In the genomic region with DNA sequence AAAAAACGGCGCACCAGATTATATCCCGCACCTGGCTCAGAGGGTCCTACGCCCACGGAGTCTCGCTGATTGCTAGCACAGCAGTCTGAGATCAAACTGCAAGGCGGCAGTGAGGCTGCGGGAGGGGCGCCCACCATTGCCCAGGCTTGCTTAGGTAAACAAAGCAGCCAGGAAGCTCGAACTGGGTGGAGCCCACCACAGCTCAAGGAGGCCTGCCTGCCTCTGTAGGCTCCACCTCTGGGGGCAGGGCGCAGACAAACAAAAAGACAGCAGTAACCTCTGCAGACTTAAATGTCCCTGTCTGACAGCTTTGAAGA, we compare ENCODE assay signal across 8 cellular contexts. TPM values are rescaled to one million over a fixed set of nuclear protein-coding genes. Genes with fewer than 3 reads are reported as not detected.
DNase-seq lines count a peak whose midpoint lies in the region; ATAC-seq and TF ChIP-seq lines count a peak whose summit lies in the region.
"Not testable (repeated sequence)": the region's sequence is repeated elsewhere in the genome, so short reads cannot be mapped to it uniquely, and the experiment has no call there.

No MANE protein-coding gene starts in this region.

- not testable (repeated sequence) for H3K27me3 Mint-ChIP-seq in T-cell; chondrocyte (ENCODE audit: low read depth); glutamatergic neuron (ENCODE audit: unreplicated experiment); osteocyte (ENCODE audit: unreplicated experiment)

- H3K27me3 ChIP-seq in H7 (ENCODE audit: control insufficient read depth, insufficient read depth, low read length); upper lobe of left lung: not testable (repeated sequence)

- DNase-seq in H7; chondrocyte (ENCODE audit: low spot score); glutamatergic neuron; osteocyte (ENCODE audit: extremely low spot score, unreplicated experiment): not testable (repeated sequence)
- DNase-seq in T-cell (peak in 32 of 34 experiments; percentile 3 to 60 (median 31)), activated T-helper 1 cell treated with Interleukin-2 at 50 U/mL for 16 hours (ENCODE audit: low read depth) (peak; percentile 9), mucosa of descending colon (peak; percentile 49 to 63 (median 62)), upper lobe of left lung (peak in 1 of 2 donors; percentile 50)

- H3K4me1 ChIP-seq in mucosa of descending colon (ENCODE audit: low read depth); upper lobe of left lung: not testable (repeated sequence)

- H3K4me3 ChIP-seq in H7 (ENCODE audit: insufficient read depth, low read depth, low read length) (peak overlapping the region; percentile 34), mucosa of descending colon (peak overlapping the region; percentile 17), upper lobe of left lung (peak overlapping the region in 3 of 4 donors; percentile 3 to 10 (median 8))

- intact Hi-C loops in mucosa of descending colon (cut with DNase I, micrococcal nuclease): not testable (repeated sequence)

- POLR2A ChIA-PET in T-cell (lab: Charles Lee): not testable (repeated sequence)

- not testable (repeated sequence) for H3K36me3 ChIP-seq in H7 (replicated peaks; ENCODE audit: control insufficient read depth, insufficient read depth, low read length); mucosa of descending colon (ENCODE audit: low read depth); upper lobe of left lung

- H3K4me1 Mint-ChIP-seq in T-cell: peaks cover 24 to 37% (median 27%) of the 10 kb centered on the region in 3 donors
- H3K4me1 Mint-ChIP-seq in chondrocyte (ENCODE audit: low read depth); glutamatergic neuron (ENCODE audit: low read depth, unreplicated experiment); osteocyte (ENCODE audit: unreplicated experiment): not testable (repeated sequence)

- H3K4me3 Mint-ChIP-seq in T-cell (peak overlapping the region in 2 of 3 donors; percentile 33 to 55), chondrocyte (ENCODE audit: unreplicated experiment) (peak overlapping the region; percentile 60), glutamatergic neuron (ENCODE audit: unreplicated experiment) (peak overlapping the region; percentile 49), osteocyte (ENCODE audit: unreplicated experiment) (peak overlapping the region; percentile 38)

- not testable (repeated sequence) for ATAC-seq in T-cell (replicated peaks in 1 of 4); mucosa of descending colon; upper lobe of left lung (ENCODE audit: low FRiP score in 2 of 2)

- TF ChIP-seq CTCF in chondrocyte (IDR thresholded peaks at IDR 0.05); glutamatergic neuron (IDR thresholded peaks at IDR 0.05; ENCODE audit: partially characterized antibody, unreplicated experiment); mucosa of descending colon (IDR thresholded peaks at IDR 0.05); osteocyte (IDR thresholded peaks at IDR 0.05); upper lobe of left lung (IDR thresholded peaks at IDR 0.05): not testable (repeated sequence)

- H3K27ac Mint-ChIP-seq in T-cell (peak overlapping the region in 1 of 2 donors; percentile 87), glutamatergic neuron (ENCODE audit: unreplicated experiment) (peak overlapping the region; percentile 59)
- H3K27ac Mint-ChIP-seq in chondrocyte (ENCODE audit: unreplicated experiment); osteocyte (ENCODE audit: unreplicated experiment): not testable (repeated sequence)

- H3K9me3 ChIP-seq in mucosa of descending colon, upper lobe of left lung: not testable (repeated sequence)

- not testable (repeated sequence) for TF ChIP-seq EP300 in upper lobe of left lung (IDR thresholded peaks at IDR 0.05)

- TF ChIP-seq POLR2A in upper lobe of left lung (IDR thresholded peaks at IDR 0.05): not testable (repeated sequence)

- WGBS in upper lobe of left lung, 2 donors: 66% methylated on average over 5 to 9 of the region's 11 CpGs

- not testable (repeated sequence) for H3K27ac ChIP-seq in upper lobe of left lung

- CTCF ChIA-PET in T-cell (lab: Charles Lee): not testable (repeated sequence)

- not testable (repeated sequence) for H3K9me3 Mint-ChIP-seq in T-cell; chondrocyte (ENCODE audit: low read depth); glutamatergic neuron (ENCODE audit: unreplicated experiment); osteocyte (ENCODE audit: unreplicated experiment)

- peaks cover 30% of the 10 kb centered on the region for H3K36me3 Mint-ChIP-seq in T-cell
- not testable (repeated sequence) for H3K36me3 Mint-ChIP-seq in chondrocyte (ENCODE audit: low read depth); glutamatergic neuron (ENCODE audit: unreplicated experiment)
- peaks cover 13% of the 10 kb centered on the region for H3K36me3 Mint-ChIP-seq in osteocyte (ENCODE audit: unreplicated experiment)

RNA-seq across cellular contexts. Expression of a gene that starts 35.8 kb away (rescaled TPM):
- 27.0 and 38.5 TPM in 2 replicates for total RNA-seq in H7 (2014; rRNA removed; shearing (Covaris generic))
- total RNA-seq in T-cell (10 to 100 TPM; 19.2 to 34.4 (median 28.5) TPM), chondrocyte (11.5 to 15.4 TPM (median 12.3 TPM) in 3 replicates), glutamatergic neuron (ENCODE audit: unreplicated experiment) (28.8 TPM), mucosa of descending colon (10 to 100 TPM; 20.3 to 21.2 (median 20.9) TPM), osteocyte (17.4 and 17.7 TPM in 2 replicates), upper lobe of left lung (10 to 100 TPM in 5 of 6 donors, 1 to 10 TPM in 1; 8.3 to 31.1 (median 14.8) TPM)

RNA-seq across cellular contexts. Expression of a gene that starts 54.2 kb away (rescaled TPM):
- total RNA-seq in H7 (2014; rRNA removed; shearing (Covaris generic)): 33.8 and 36.0 TPM in 2 replicates
- 10 to 100 TPM in 3 of 5 donors, 1 to 10 TPM in 2; 6.1 to 13.4 (median 10.2) TPM for total RNA-seq in T-cell
- 8.2 to 10.0 TPM (median 9.3 TPM) in 3 replicates for total RNA-seq in chondrocyte
- 7.3 TPM for total RNA-seq in glutamatergic neuron (ENCODE audit: unreplicated experiment)
- 1 to 10 TPM; 4.9 to 8.8 (median 8.8) TPM for total RNA-seq in mucosa of descending colon
- 8.3 and 9.5 TPM in 2 replicates for total RNA-seq in osteocyte
- total RNA-seq in upper lobe of left lung: 1 to 10 TPM in 5 of 6 donors, not detected in 1; 4.7 to 9.9 (median 5.8) TPM
